Comparison of ENCODE assay signal across 8 cellular contexts in the genomic region with DNA sequence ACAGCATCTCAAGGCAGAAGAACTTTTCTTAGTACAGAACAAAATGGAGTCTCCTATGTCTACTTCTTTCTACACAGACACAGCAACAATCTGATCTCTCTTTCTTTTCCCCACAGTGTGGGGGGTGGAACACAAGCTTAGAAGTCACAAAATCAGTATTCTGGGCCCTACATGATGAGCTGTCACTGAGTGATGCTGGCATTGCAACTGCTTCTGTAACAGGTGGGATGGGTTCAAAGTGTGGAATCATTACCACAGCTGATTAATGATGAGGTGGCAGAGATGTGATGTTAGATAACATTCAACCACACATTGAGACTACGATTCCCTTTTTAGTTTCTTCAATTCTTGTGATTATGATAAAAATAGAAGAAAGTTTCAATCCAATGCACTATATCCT. TPM values are rescaled to one million over a fixed set of nuclear protein-coding genes. Genes with fewer than 3 reads are reported as not detected.
DNase-seq lines count a peak whose midpoint lies in the region; ATAC-seq and TF ChIP-seq lines count a peak whose summit lies in the region.
"Not testable (repeated sequence)": the region's sequence is repeated elsewhere in the genome, so short reads cannot be mapped to it uniquely, and the experiment has no call there.

No MANE protein-coding gene starts in this region.

- not testable (repeated sequence) for H3K27me3 ChIP-seq in PC-9 (ENCODE audit: insufficient read depth, low read depth)

- H3K4me2 ChIP-seq in PC-9, result peak overlapping the region; percentile 34; the same call in 1 of the 2 replicates

- not testable (repeated sequence) for H3K9me3 Mint-ChIP-seq in activated T-cell treated with anti-CD3 and anti-CD28 coated beads, Interleukin-2, amount 50 U/mL, for 24 hours; activated naive CD8-positive, alpha-beta T cell treated with anti-CD3 and anti-CD28 coated beads, Interleukin-2, amount 50 U/mL, for 24 hours; stimulated activated naive CD8-positive, alpha-beta T cell treated with anti-CD3 and anti-CD28 coated beads, Interleukin-15, Interleukin-2, amounts not matched to agents 100 ng/mL and 50 ng/mL, for 24 hours

- H3K36me3 ChIP-seq in PC-9 (ENCODE audit: low read depth), result not testable (repeated sequence)

- DNase-seq in EH (ENCODE audit: low read depth) (peak; percentile 52), PC-9 (peak in 1 of 2 experiments; percentile 61), islet precursor cell (peak; percentile 16)
- peak; percentile 31 for DNase-seq in activated CD4-positive, CD25-positive, alpha-beta regulatory T cell treated with anti-CD3 and anti-CD28 coated beads, Interleukin-2, amount 50 U/mL, for 16 hours (ENCODE audit: low read depth, low spot score)
- not testable (repeated sequence) for DNase-seq in activated T-cell treated with anti-CD3 and anti-CD28 coated beads, Interleukin-2, amount 50 U/mL, for 24 hours
- peak; percentile 43 for DNase-seq in activated naive CD8-positive, alpha-beta T cell treated with anti-CD3 and anti-CD28 coated beads, Interleukin-2, amount 50 U/mL, for 24 hours
- DNase-seq in stimulated activated CD4-positive, alpha-beta T cell treated with anti-CD3 and anti-CD28 coated beads, Interleukin-15, amount 100 ng/mL, for 48 hours (ENCODE audit: low read depth in 2 of 2), result peak; percentile 38 to 57

- POLR2A ChIA-PET in PC-9 (lab: Charles Lee; ENCODE audit: unreplicated experiment), result not testable (repeated sequence)

- H4K20me1 ChIP-seq in PC-9 (ENCODE audit: insufficient read depth), result not testable (repeated sequence)

- H2AFZ ChIP-seq in PC-9, result not testable (repeated sequence)

- peaks cover 45% of the 10 kb centered on the region for H3K4me1 ChIP-seq in PC-9 (replicated peaks; ENCODE audit: insufficient read depth)

- peaks cover 31% of the 10 kb centered on the region for H3F3A ChIP-seq in PC-9 (ENCODE audit: insufficient read depth, low read depth)

- not testable (repeated sequence) for TF ChIP-seq CTCF in PC-9 (conservative IDR thresholded peaks at IDR 0.05)

- H3K4me1 Mint-ChIP-seq in activated T-cell treated with anti-CD3 and anti-CD28 coated beads, Interleukin-2, amount 50 U/mL, for 24 hours (ENCODE audit: low read depth), result peaks cover 24% of the 10 kb centered on the region
- H3K4me1 Mint-ChIP-seq in activated naive CD8-positive, alpha-beta T cell treated with anti-CD3 and anti-CD28 coated beads, Interleukin-2, amount 50 U/mL, for 24 hours, result peaks cover 28% of the 10 kb centered on the region
- peaks cover 34% of the 10 kb centered on the region for H3K4me1 Mint-ChIP-seq in stimulated activated naive CD8-positive, alpha-beta T cell treated with anti-CD3 and anti-CD28 coated beads, Interleukin-15, Interleukin-2, amounts not matched to agents 100 ng/mL and 50 ng/mL, for 24 hours (ENCODE audit: low read depth)

- H3K27ac ChIP-seq in PC-9, result peak overlapping the region; percentile 63

- intact Hi-C loops in PC-9 (cut with micrococcal nuclease; ENCODE audit: unreplicated experiment), result not testable (repeated sequence)

- H3K9me3 ChIP-seq in PC-9 (ENCODE audit: insufficient read depth, low read depth), result not testable (repeated sequence)

- H3K27me3 Mint-ChIP-seq in activated T-cell treated with anti-CD3 and anti-CD28 coated beads, Interleukin-2, amount 50 U/mL, for 24 hours; activated naive CD8-positive, alpha-beta T cell treated with anti-CD3 and anti-CD28 coated beads, Interleukin-2, amount 50 U/mL, for 24 hours; stimulated activated naive CD8-positive, alpha-beta T cell treated with anti-CD3 and anti-CD28 coated beads, Interleukin-15, Interleukin-2, amounts not matched to agents 100 ng/mL and 50 ng/mL, for 24 hours: not testable (repeated sequence)

- not testable (repeated sequence) for H3K4me3 Mint-ChIP-seq in activated T-cell treated with anti-CD3 and anti-CD28 coated beads, Interleukin-2, amount 50 U/mL, for 24 hours; activated naive CD8-positive, alpha-beta T cell treated with anti-CD3 and anti-CD28 coated beads, Interleukin-2, amount 50 U/mL, for 24 hours
- peak overlapping the region; percentile 11 for H3K4me3 Mint-ChIP-seq in stimulated activated naive CD8-positive, alpha-beta T cell treated with anti-CD3 and anti-CD28 coated beads, Interleukin-15, Interleukin-2, amounts not matched to agents 100 ng/mL and 50 ng/mL, for 24 hours

- not testable (repeated sequence) for BruUV-seq in PC-9 (replicated peaks; lab: Mats Ljungman, UMichigan)

- H3K27ac Mint-ChIP-seq in activated T-cell treated with anti-CD3 and anti-CD28 coated beads, Interleukin-2, amount 50 U/mL, for 24 hours, result peak overlapping the region; percentile 82
- peak overlapping the region; percentile 81 for H3K27ac Mint-ChIP-seq in activated naive CD8-positive, alpha-beta T cell treated with anti-CD3 and anti-CD28 coated beads, Interleukin-2, amount 50 U/mL, for 24 hours
- H3K27ac Mint-ChIP-seq in stimulated activated naive CD8-positive, alpha-beta T cell treated with anti-CD3 and anti-CD28 coated beads, Interleukin-15, Interleukin-2, amounts not matched to agents 100 ng/mL and 50 ng/mL, for 24 hours, result peak overlapping the region; percentile 43

- H3K79me2 ChIP-seq in PC-9 (ENCODE audit: low read depth), result not testable (repeated sequence)

- CTCF ChIA-PET in PC-9 (lab: Charles Lee), result not testable (repeated sequence)

- H3K36me3 Mint-ChIP-seq in activated T-cell treated with anti-CD3 and anti-CD28 coated beads, Interleukin-2, amount 50 U/mL, for 24 hours (ENCODE audit: low read depth); activated naive CD8-positive, alpha-beta T cell treated with anti-CD3 and anti-CD28 coated beads, Interleukin-2, amount 50 U/mL, for 24 hours (ENCODE audit: low read depth); stimulated activated naive CD8-positive, alpha-beta T cell treated with anti-CD3 and anti-CD28 coated beads, Interleukin-15, Interleukin-2, amounts not matched to agents 100 ng/mL and 50 ng/mL, for 24 hours (ENCODE audit: low read depth): not testable (repeated sequence)

- H3K4me3 ChIP-seq in PC-9, result not testable (repeated sequence)

- not testable (repeated sequence) for H3K9me2 ChIP-seq in PC-9 (ENCODE audit: insufficient read depth)

- peak; percentile 100 for ATAC-seq in activated naive CD8-positive, alpha-beta T cell treated with anti-CD3 and anti-CD28 coated beads, Interleukin-2, amount 50 U/mL, for 24 hours

RNA-seq across cellular contexts. Expression of a gene that starts 10.5 kb away (rescaled TPM):
- 1.3 and 1.8 TPM in 2 replicates for total RNA-seq in PC-9 (2021)
